Comparison of ENCODE assay signal across 29 cellular contexts in genomic region chr9:109863961-109864360, GRCh38.
"Had no signal": no experiment of that assay in that cellular context is flagged by ENCODE, and none has a peak within 500 bp of the region (broad histone marks: within the 10 kb centered on the region; RNA-seq: fewer than 3 reads in every experiment).

No MANE protein-coding gene starts in this region.

- H3K36me3 ChIP-seq: brain microvascular endothelial cell, lower lobe of right lung, suprapubic skin, tibial nerve had no signal

- H3K9me3 ChIP-seq: lower lobe of right lung, right lobe of liver, suprapubic skin, tibial nerve had no signal

- H3K4me2 ChIP-seq: hepatocyte had no signal

- H2AFZ ChIP-seq: hepatocyte had no signal

- DNase-seq: activated CD4-positive, alpha-beta memory T cell treated with anti-CD3 and anti-CD28 coated beads, Interleukin-2, amount 10 ng/mL, durations not matched to agents 7 days and 5 days; activated CD4-positive, alpha-beta T cell treated with anti-CD3 and anti-CD28 coated beads for 1 hour; activated CD4-positive, alpha-beta T cell treated with anti-CD3 and anti-CD28 coated beads, Interleukin-2, amount 10 ng/mL, durations not matched to agents 7 days and 5 days; activated CD8-positive, alpha-beta memory T cell treated with anti-CD3 and anti-CD28 coated beads, Interleukin-2, amount 50 U/mL, for 48 hours; activated gamma-delta T cell; activated naive CD4-positive, alpha-beta T cell treated with anti-CD3 and anti-CD28 coated beads, Interleukin-2, amount 10 ng/mL, durations not matched to agents 7 days and 5 days; activated naive CD8-positive, alpha-beta T cell treated with anti-CD3 and anti-CD28 coated beads, Interleukin-2, amount 10 ng/mL, durations not matched to agents 7 days and 5 days; activated T-cell treated with anti-CD3 and anti-CD28 coated beads, Interleukin-2, amount 50 U/mL, for 24 hours; brain microvascular endothelial cell; central memory CD4-positive, alpha-beta T cell; endodermal cell; foreskin keratinocyte; islet precursor cell; left colon; lower lobe of right lung; mesendoderm; posterior cingulate gyrus; right lobe of liver; small intestine; stimulated activated CD4-positive, alpha-beta T cell treated with anti-CD3 and anti-CD28 coated beads, Interleukin-1b, Interleukin-23, amount 100 ng/mL, for 48 hours; stimulated activated CD4-positive, alpha-beta T cell treated with anti-CD3 and anti-CD28 coated beads, Interleukin-4, amount 100 ng/mL, for 4 hours; stimulated activated CD8-positive, alpha-beta memory T cell treated with anti-CD3 and anti-CD28 coated beads, Interleukin-4, amount 100 ng/mL, for 48 hours; stimulated activated naive CD8-positive, alpha-beta T cell treated with anti-CD3 and anti-CD28 coated beads, Interleukin-15, amount 100 ng/mL, for 72 hours; T-helper 2 cell had no signal

- H3K4me1 ChIP-seq: foreskin keratinocyte had no signal

- ATAC-seq: esophagus mucosa; foreskin keratinocyte; left colon; lower lobe of right lung; stimulated activated memory B cell treated with anti-CD40 and anti-IgM and Interleukin-4, amounts not matched to agents 10 μg/mL and 1 μg/mL and 100 μg/mL, for 72 hours; stimulated activated naive CD8-positive, alpha-beta T cell treated with anti-CD3 and anti-CD28 coated beads, Interleukin-15, amount 100 ng/mL, for 72 hours had no signal

- H3K27me3 ChIP-seq: brain microvascular endothelial cell, hepatocyte, right lobe of liver, tibial nerve had no signal

- H3K27ac ChIP-seq: brain microvascular endothelial cell, foreskin keratinocyte, hepatocyte, lower lobe of right lung, right lobe of liver, suprapubic skin, tibial nerve had no signal

- H3K4me3 ChIP-seq: hepatocyte, lower lobe of right lung, right lobe of liver, suprapubic skin, tibial nerve had no signal
